8 cellular contexts compared by ENCODE assay signal in the genomic region with DNA sequence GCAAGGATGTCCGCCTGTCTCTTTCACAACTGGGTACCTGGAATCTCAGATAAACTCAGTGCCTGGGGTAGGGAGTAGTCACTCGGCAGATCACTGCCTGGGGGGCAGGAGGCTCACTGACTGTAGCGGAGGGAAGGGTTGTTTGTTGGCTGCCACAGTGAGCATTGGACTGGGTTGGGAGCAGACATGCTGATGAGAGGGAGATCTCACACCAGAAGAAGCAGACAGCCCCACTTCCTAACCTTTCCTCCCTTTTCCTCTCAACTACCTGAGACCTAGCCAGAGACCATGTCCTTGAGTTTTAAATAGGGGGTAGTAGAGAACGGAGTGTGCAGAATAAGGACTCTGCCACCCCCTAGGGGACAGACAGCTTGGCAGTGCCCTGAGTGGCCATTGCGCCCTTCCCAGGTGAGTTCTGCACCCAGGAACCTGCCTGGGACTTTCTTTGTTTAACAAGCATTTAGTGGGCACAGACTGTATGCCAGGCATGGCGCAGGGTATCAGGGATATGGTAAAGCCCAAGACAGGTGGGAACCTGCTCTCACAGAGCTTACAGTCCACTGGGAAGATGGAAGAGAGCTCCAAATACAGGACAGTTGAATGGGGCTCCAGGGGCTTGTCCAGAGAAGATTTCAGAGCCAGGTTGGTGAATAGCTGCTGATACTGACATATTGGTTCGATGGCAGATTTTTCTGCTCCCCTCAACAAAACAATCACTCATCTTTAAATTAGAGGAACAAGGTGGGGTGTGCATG.
A peak's percentile ranks its signal among the peaks of the same experiment; 100 is the strongest.
DNase-seq lines count a peak whose midpoint lies in the region; ATAC-seq and TF ChIP-seq lines count a peak whose summit lies in the region.

No MANE protein-coding gene starts in this region.

- H4K91ac ChIP-seq in mesenchymal stem cell (ENCODE audit: low read length), result peak overlapping the region; percentile 94

- H3K9me3 ChIP-seq in mesenchymal stem cell (ENCODE audit: control insufficient read depth, low read length) (no peaks in the 10 kb centered on the region), uterus (no peaks in the 10 kb centered on the region)

- H2BK120ac ChIP-seq in mesenchymal stem cell (ENCODE audit: low read depth, low read length), result peak overlapping the region; percentile 56

- H3K27ac ChIP-seq in mesenchymal stem cell (ENCODE audit: low read length, poor library complexity, severe bottlenecking) (no peak overlapping the region), uterus (peak overlapping the region; percentile 97 to 100)

- no peak for TF ChIP-seq POLR2A in uterus (IDR thresholded peaks at IDR 0.05)

- H3K4ac ChIP-seq in mesenchymal stem cell (ENCODE audit: low read depth in 1 of 2, low read length in 2 of 2), result peak overlapping the region; percentile 71 to 98

- H3K27me3 ChIP-seq in mesenchymal stem cell (ENCODE audit: control insufficient read depth in 1 of 2, insufficient read depth in 1 of 2, low read length in 2 of 2), result peaks cover 89 to 91% of the 10 kb centered on the region in 2 experiments
- no peaks in the 10 kb centered on the region for H3K27me3 ChIP-seq in uterus

- H3K9ac ChIP-seq in mesenchymal stem cell (ENCODE audit: low read length), result no peak overlapping the region

- peak overlapping the region; percentile 80 to 100 for H2BK12ac ChIP-seq in mesenchymal stem cell (ENCODE audit: low read length in 2 of 2)

- no peak overlapping the region for H3K4me2 ChIP-seq in mesenchymal stem cell (ENCODE audit: low read length, poor library complexity, severe bottlenecking)

- H3K36me3 ChIP-seq in mesenchymal stem cell (ENCODE audit: control insufficient read depth in 1 of 2, insufficient read depth in 2 of 2, low read depth in 1 of 2, low read length in 2 of 2), result no peaks in the 10 kb centered on the region
- no peaks in the 10 kb centered on the region for H3K36me3 ChIP-seq in uterus

- H2BK5ac ChIP-seq in mesenchymal stem cell (ENCODE audit: low read depth, low read length, poor library complexity, severe bottlenecking), result no peak overlapping the region

- no peak overlapping the region for H2AFZ ChIP-seq in mesenchymal stem cell (ENCODE audit: low read depth, low read length)

- no peak overlapping the region for H2AK5ac ChIP-seq in mesenchymal stem cell (ENCODE audit: low read length, severe bottlenecking)

- peak overlapping the region; percentile 60 for H2BK15ac ChIP-seq in mesenchymal stem cell (ENCODE audit: low read depth, poor library complexity, severe bottlenecking)

- peak overlapping the region in 1 of 2 experiments; percentile 17 for H3K23ac ChIP-seq in mesenchymal stem cell (ENCODE audit: low read length in 2 of 2)

- no peak for ATAC-seq in GM18907 (IDR thresholded peaks at IDR 0.05; ENCODE audit: unreplicated experiment)

- peak overlapping the region; percentile 88 to 96 for H3K18ac ChIP-seq in mesenchymal stem cell (ENCODE audit: low read depth in 1 of 2, low read length in 2 of 2)

- H3K14ac ChIP-seq in mesenchymal stem cell (ENCODE audit: low read length in 2 of 2), result peak overlapping the region in 1 of 2 experiments; percentile 83

- 82% methylated on average over 6 of the region's 7 CpGs for WGBS in mesenchymal stem cell

- H3K4me1 ChIP-seq in mesenchymal stem cell (ENCODE audit: control insufficient read depth, insufficient read depth, low read depth, low read length) (no peaks in the 10 kb centered on the region), uterus (peaks cover 33 to 34% of the 10 kb centered on the region in 2 donors)

- intact Hi-C loops in uterus (cut with DNase I; ENCODE audit: low total_unique reads), result no loop called here

- H3K4me3 ChIP-seq in mesenchymal stem cell (ENCODE audit: insufficient read depth in 1 of 2, low read depth in 1 of 2, low read length in 2 of 2) (no peak overlapping the region), uterus (peak overlapping the region; percentile 41 to 47)

- DNase-seq in NCI-H1694 treated with DMSO at 0.1 percent for 48 hours (lab: John Stamatoyannopoulos, UW) (peak; percentile 11), NCI-H1694 (lab: John Stamatoyannopoulos, UW) (no peak), NCI-H510A treated with DMSO at 0.1 percent for 48 hours (lab: John Stamatoyannopoulos, UW) (peak; percentile 61), cerebellum (ENCODE audit: low spot score) (peak; percentile 46), mesenchymal stem cell (peak; percentile 22), uterus (peak in 1 of 2 donors; percentile 62)
- DNase-seq in activated CD4-positive, alpha-beta T cell treated with anti-CD3 and anti-CD28 coated beads for 4 hours, result no peak

- peak; percentile 33 to 63 (median 48) for TF ChIP-seq CTCF in uterus (IDR thresholded peaks at IDR 0.05)

- H3K79me1 ChIP-seq in mesenchymal stem cell (replicated peaks; ENCODE audit: low read length, poor library complexity, severe bottlenecking), result no peaks in the 10 kb centered on the region

- H4K8ac ChIP-seq in mesenchymal stem cell (ENCODE audit: low read length), result peak overlapping the region; percentile 66

Comparison
In these comparisons a context has a peak if more than half of its experiments do, and no peak if none do; other contexts are left out.
1. DNase-seq: peak in NCI-H1694 treated with DMSO at 0.1 percent for 48 hours (single experiment), NCI-H510A treated with DMSO at 0.1 percent for 48 hours (single experiment), cerebellum (single experiment) and mesenchymal stem cell (single experiment); none in NCI-H1694 (single experiment) and activated CD4-positive, alpha-beta T cell treated with anti-CD3 and anti-CD28 coated beads for 4 hours (0 of 2).
2. H3K4me3 ChIP-seq: peak in uterus (2 of 2); none in mesenchymal stem cell (0 of 2).